8 cellular contexts compared by ENCODE assay signal in genomic region chr15:99918072-99918471, GRCh38.
"Had no signal": no experiment of that assay in that cellular context is flagged by ENCODE, and none has a peak within 500 bp of the region (broad histone marks: within the 10 kb centered on the region; RNA-seq: fewer than 3 reads in every experiment).

No MANE protein-coding gene starts in this region.

- H3K9me3 ChIP-seq: HAP-1 had no signal

- H3K36me3 ChIP-seq: HAP-1 had no signal

- H3K9ac ChIP-seq: GM23248 had no signal

- H3K27ac ChIP-seq: GM23248 had no signal

- H3K4me3 ChIP-seq: GM23248, HAP-1 had no signal

- DNase-seq: GM23248, GOT3, H7, HFFc6, IMR-90 had no signal

- FAIRE-seq: HTR-8/SVneo had no signal

- H3K4me1 ChIP-seq: HAP-1 had no signal

- ATAC-seq: HCT116 had no signal
